In genomic region chr12:43835264-43835655, GRCh38 we compare ENCODE assay signal across 8 cellular contexts. TPM values are rescaled to one million over a fixed set of nuclear protein-coding genes. Genes with fewer than 3 reads are reported as not detected.
A peak's percentile ranks its signal among the peaks of the same experiment; 100 is the strongest.
DNase-seq lines count a peak whose midpoint lies in the region; ATAC-seq and TF ChIP-seq lines count a peak whose summit lies in the region.

No MANE protein-coding gene starts in this region.

- H3K9me3 Mint-ChIP-seq in H9 (no peaks in the 10 kb centered on the region), endothelial cell (ENCODE audit: unreplicated experiment) (no peaks in the 10 kb centered on the region), nephron (no peaks in the 10 kb centered on the region)

- H3K9me2 ChIP-seq in PC-3 (replicated peaks; ENCODE audit: low read length) = no peaks in the 10 kb centered on the region

- H3K14ac ChIP-seq in H9 (ENCODE audit: insufficient read depth, low read length) = no peak overlapping the region

- no peak overlapping the region for H3K18ac ChIP-seq in H9 (ENCODE audit: insufficient read length, low read depth, low read length)

- H3K36me3 Mint-ChIP-seq in H9 (ENCODE audit: insufficient read depth in 1 of 3, low read depth in 3 of 3) = no peaks in the 10 kb centered on the region
- H3K36me3 Mint-ChIP-seq in endothelial cell (ENCODE audit: low read depth, unreplicated experiment) = peaks cover 6% of the 10 kb centered on the region
- H3K36me3 Mint-ChIP-seq in nephron (ENCODE audit: low read depth) = no peaks in the 10 kb centered on the region

- H3K4me1 ChIP-seq in ES-I3 (ENCODE audit: insufficient read depth, low read length) = no peaks in the 10 kb centered on the region
- no peaks in the 10 kb centered on the region; the same call in 1 of the 2 replicates for H3K4me1 ChIP-seq in H9 (ENCODE audit: insufficient read depth, low read length)
- peaks cover 8% of the 10 kb centered on the region; the same call in 1 of the 2 replicates for H3K4me1 ChIP-seq in PC-3 (ENCODE audit: insufficient read depth, low read length)

- ATAC-seq in PC-3 (peak; percentile 23), HG03457 (IDR thresholded peaks at IDR 0.05; ENCODE audit: unreplicated experiment) (no peak)

- H3K27me3 Mint-ChIP-seq in H9 (ENCODE audit: low read depth) = peaks cover 40% of the 10 kb centered on the region
- peaks cover 3% of the 10 kb centered on the region for H3K27me3 Mint-ChIP-seq in endothelial cell (ENCODE audit: unreplicated experiment)
- H3K27me3 Mint-ChIP-seq in nephron (ENCODE audit: low read depth) = no peaks in the 10 kb centered on the region

- H3F3A ChIP-seq in PC-3 (ENCODE audit: low read length, unreplicated experiment) = no peaks in the 10 kb centered on the region

- no peak overlapping the region for H2BK20ac ChIP-seq in H9 (ENCODE audit: low read depth, low read length, poor library complexity, severe bottlenecking)

- H3K27ac ChIP-seq in H9 (ENCODE audit: insufficient read length, low read depth, low read length) (no peak overlapping the region), PC-3 (ENCODE audit: low read length) (0 out of 2 replicates have a peak overlapping the region, but pooled peaks have one; percentile 41)

- no peak overlapping the region for H2BK120ac ChIP-seq in H9 (ENCODE audit: low read depth, low read length, poor library complexity, severe bottlenecking)

- peak overlapping the region; percentile 83 for H3K4me3 ChIP-seq in PC-3 (ENCODE audit: low read length)

- H3K4me1 Mint-ChIP-seq in H9 = peaks cover 7 to 10% of the 10 kb centered on the region in 2 experiments
- peaks cover 18% of the 10 kb centered on the region for H3K4me1 Mint-ChIP-seq in endothelial cell (ENCODE audit: unreplicated experiment)
- peaks cover 34% of the 10 kb centered on the region for H3K4me1 Mint-ChIP-seq in nephron

- H3K9me3 ChIP-seq in ES-I3 (ENCODE audit: control insufficient read depth, insufficient read depth, low read length) (no peaks in the 10 kb centered on the region), H9 (ENCODE audit: control insufficient read depth, low read depth, low read length) (no peaks in the 10 kb centered on the region), PC-3 (ENCODE audit: low read length) (no peaks in the 10 kb centered on the region)

- H2BK15ac ChIP-seq in H9 (ENCODE audit: low read depth, low read length) = no peak overlapping the region

- H3K36me3 ChIP-seq in ES-I3 (ENCODE audit: insufficient read depth, low read length) = no peaks in the 10 kb centered on the region
- no peaks in the 10 kb centered on the region for H3K36me3 ChIP-seq in PC-3 (ENCODE audit: low read depth, low read length)

- no TSS peak for BruUV-seq in PC-3 (replicated peaks; lab: Mats Ljungman, UMichigan)

- H4K20me1 ChIP-seq in H9 (ENCODE audit: control insufficient read depth, insufficient read depth, insufficient read length) (no peaks in the 10 kb centered on the region), PC-3 (ENCODE audit: low read length) (no peaks in the 10 kb centered on the region)

- H3K4me2 ChIP-seq in H9 (ENCODE audit: insufficient read depth, insufficient read length, low read length) (peak overlapping the region; percentile 80), PC-3 (ENCODE audit: low read length) (peak overlapping the region; percentile 85)

- DNase-seq in H9 (no peak), PC-3 (no peak), endothelial cell (ENCODE audit: low spot score) (no peak), mucosa of gallbladder (ENCODE audit: low spot score) (no peak), NCI-H2029 treated with DMSO at 0.1 percent for 48 hours (lab: John Stamatoyannopoulos, UW) (no peak)

- peak overlapping the region; percentile 64 to 81 for H3K4me3 Mint-ChIP-seq in H9
- H3K4me3 Mint-ChIP-seq in endothelial cell (ENCODE audit: unreplicated experiment) = peak overlapping the region; percentile 94
- peak overlapping the region; percentile 79 to 93 (median 92) for H3K4me3 Mint-ChIP-seq in nephron

- no peaks in the 10 kb centered on the region for H3K79me1 ChIP-seq in H9 (ENCODE audit: insufficient read depth, low read depth, low read length, poor library complexity, severe bottlenecking)

- H3K27me3 ChIP-seq in H9 (ENCODE audit: insufficient read depth, low read length) (peaks cover 4% of the 10 kb centered on the region; the same call in 1 of the 2 replicates), PC-3 (ENCODE audit: low read length) (no peaks in the 10 kb centered on the region)

- no peak overlapping the region for H4K5ac ChIP-seq in H9 (ENCODE audit: insufficient read length, low read depth, low read length)

- no peak overlapping the region for H3K27ac Mint-ChIP-seq in H9
- peak overlapping the region; percentile 44 for H3K27ac Mint-ChIP-seq in endothelial cell (ENCODE audit: unreplicated experiment)
- peak overlapping the region; percentile 96 to 99 (median 96) for H3K27ac Mint-ChIP-seq in nephron

- TF ChIP-seq CTCF in H9 (conservative IDR thresholded peaks at IDR 0.05) (no peak), PC-3 (conservative IDR thresholded peaks at IDR 0.05; ENCODE audit: low read depth, low read length) (no peak), endothelial cell (IDR thresholded peaks at IDR 0.05; ENCODE audit: unreplicated experiment) (no peak), nephron (IDR thresholded peaks at IDR 0.05; ENCODE audit: unreplicated experiment in 3 of 3) (no peak)

- no peak overlapping the region for H2BK5ac ChIP-seq in H9 (ENCODE audit: insufficient read length, low read length)

- no peak overlapping the region for H4K8ac ChIP-seq in H9 (replicated peaks; ENCODE audit: insufficient read length, low read depth, low read length)

- H3K56ac ChIP-seq in H9 (ENCODE audit: insufficient read length, low read depth, low read length) = no peak overlapping the region

- H2AFZ ChIP-seq in H9 (ENCODE audit: low read length) = no peak overlapping the region
- H2AFZ ChIP-seq in PC-3 (ENCODE audit: low read length) = peak overlapping the region; percentile 90

- CTCF ChIA-PET in PC-3 (lab: Charles Lee) = no interaction called here

- H3K79me2 ChIP-seq in H9 (ENCODE audit: insufficient read depth, low read length) = no peaks in the 10 kb centered on the region
- peaks cover 5% of the 10 kb centered on the region; the same call in 1 of the 2 replicates for H3K79me2 ChIP-seq in PC-3 (ENCODE audit: low read length)

- WGBS in H9 (ENCODE audit: extremely low coverage, insufficient read length, low lambda C conversion rate) = no CpG with 5 or more reads among the region's 6 CpGs

- no peak overlapping the region for H2BK12ac ChIP-seq in H9 (ENCODE audit: insufficient read length, low read depth, low read length)

- H3K9ac ChIP-seq in ES-I3 (ENCODE audit: low read depth, low read length) (peak overlapping the region; percentile 88), H9 (ENCODE audit: extremely low read depth, insufficient read length, low read length) (no peak overlapping the region), PC-3 (ENCODE audit: low read length) (peak overlapping the region; percentile 78)

- no peak overlapping the region for H2AK5ac ChIP-seq in H9 (ENCODE audit: insufficient read length, low read length)

- H3K4ac ChIP-seq in H9 (ENCODE audit: low read depth, low read length) = no peak overlapping the region

- POLR2A ChIA-PET in PC-3 (lab: Charles Lee; ENCODE audit: unreplicated experiment) = no interaction called here

- H3K23me2 ChIP-seq in H9 (ENCODE audit: insufficient read length, low read depth, low read length, poor library complexity, severe bottlenecking) = peaks cover 10% of the 10 kb centered on the region

- intact Hi-C loops in PC-3 (cut with micrococcal nuclease) = loop anchor here (5.0 kb wide), 2 partner anchors 38 to 47 kb away; no protein-coding TSS in a partner anchor

- H3T11ph ChIP-seq in H9 (ENCODE audit: low read length) = no peak overlapping the region

- no peak overlapping the region for H3K23ac ChIP-seq in H9 (ENCODE audit: insufficient read length, low read depth, low read length)

- no peak overlapping the region for H4K91ac ChIP-seq in H9 (ENCODE audit: insufficient read length, low read depth, low read length)

RNA-seq across cellular contexts. Expression of gene TMEM117, which starts 0.6 kb away (rescaled TPM):
- total RNA-seq in H9 (2021) = 1.3 and 1.7 TPM in 2 replicates
- 7.9 and 9.0 TPM in 2 replicates for total RNA-seq in PC-3 (2014; rRNA removed)
- total RNA-seq in endothelial cell (ENCODE audit: unreplicated experiment) = 0.80 TPM
- 12.0 TPM for total RNA-seq in mucosa of gallbladder

RNA-seq across cellular contexts. Expression of gene TWF1, which starts 29.1 kb away (rescaled TPM):
- total RNA-seq in H9 (2021) = 22.7 and 22.8 TPM in 2 replicates
- total RNA-seq in PC-3 (2014; rRNA removed) = 167 and 226 TPM in 2 replicates
- total RNA-seq in endothelial cell (ENCODE audit: unreplicated experiment) = 44.8 TPM
- total RNA-seq in mucosa of gallbladder = 90.3 TPM

Comparison
In these comparisons a context has a peak if more than half of its experiments do, and no peak if none do; other contexts are left out.
1. H3K27ac Mint-ChIP-seq: peak in endothelial cell (single experiment) and nephron (3 of 3); none in H9 (0 of 3).
2. Peak in every context shown above with its lines, with median percentiles within 50 percentile points of each other: H3K4me3 Mint-ChIP-seq.